Comparison of ENCODE assay signal across 27 cellular contexts in the genomic region with DNA sequence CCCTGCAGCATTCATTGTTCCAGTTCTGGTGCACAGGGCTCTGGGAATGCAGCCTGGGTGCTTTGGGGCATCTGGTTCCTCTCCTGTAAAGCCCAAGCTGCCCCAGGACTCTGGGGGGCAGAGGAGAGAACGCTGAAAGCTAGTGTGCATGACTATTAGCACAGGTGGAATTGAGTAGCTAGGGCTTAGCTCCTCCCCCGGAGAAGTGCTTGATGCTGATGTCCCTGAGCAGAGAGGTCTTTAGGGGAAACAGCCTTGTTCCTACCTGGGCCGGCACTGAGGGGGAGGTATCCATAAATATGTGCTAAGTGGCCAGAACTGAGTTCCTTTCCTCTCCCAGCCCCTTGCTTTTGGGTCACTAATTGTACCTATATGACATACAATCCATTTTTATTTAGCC. TPM values are rescaled to one million over a fixed set of nuclear protein-coding genes. Genes with fewer than 3 reads are reported as not detected.
"Had no signal": no experiment of that assay in that cellular context is flagged by ENCODE, and none has a peak within 500 bp of the region (broad histone marks: within the 10 kb centered on the region; RNA-seq: fewer than 3 reads in every experiment).

No MANE protein-coding gene starts in this region.

- H3K4me3 ChIP-seq: SK-N-MC had no signal

- H3K27ac ChIP-seq: SK-N-MC had no signal

- ATAC-seq: activated T-helper 17 cell treated with anti-CD3 and anti-CD28 coated beads, Interleukin-2, amount 50 U/mL, for 72 hours; T-cell had no signal

- DNase-seq: activated B cell treated with CpG ODN at 0.5 μM for 24 hours; activated CD4-positive, alpha-beta memory T cell treated with anti-CD3 and anti-CD28 coated beads for 36 hours; activated CD4-positive, alpha-beta T cell treated with anti-CD3 and anti-CD28 coated beads for 1 hour; activated CD4-positive, alpha-beta T cell treated with anti-CD3 and anti-CD28 coated beads, Interleukin-2, amount 10 ng/mL, durations not matched to agents 7 days and 5 days; activated gamma-delta T cell; activated naive CD4-positive, alpha-beta T cell treated with anti-CD3 and anti-CD28 coated beads for 36 hours; activated T-cell treated with anti-CD3 and anti-CD28 coated beads for 4 hours; activated T-cell treated with anti-CD3 and anti-CD28 coated beads, Interleukin-2, amount 50 U/mL, for 48 hours; amygdala; caudate nucleus; IMR-90; Kasumi-1; KBM-7; NCI-H1105 treated with DMSO at 0.1 percent for 48 hours; NCI-H1436 treated with DMSO at 0.1 percent for 48 hours; NCI-H187; NCI-H2081; NCI-H2171 treated with DMSO at 0.1 percent for 48 hours; NCI-H226; NCI-H526; NCI-H774; SIG-M5; T-cell; T-helper 2 cell; T1000 had no signal

RNA-seq across cellular contexts. Expression of a gene that starts 3.9 kb away (rescaled TPM):
- total RNA-seq: activated B cell treated with CpG ODN at 0.5 μM for 24 hours had no signal
